29 cellular contexts compared by ENCODE assay signal in the genomic region with DNA sequence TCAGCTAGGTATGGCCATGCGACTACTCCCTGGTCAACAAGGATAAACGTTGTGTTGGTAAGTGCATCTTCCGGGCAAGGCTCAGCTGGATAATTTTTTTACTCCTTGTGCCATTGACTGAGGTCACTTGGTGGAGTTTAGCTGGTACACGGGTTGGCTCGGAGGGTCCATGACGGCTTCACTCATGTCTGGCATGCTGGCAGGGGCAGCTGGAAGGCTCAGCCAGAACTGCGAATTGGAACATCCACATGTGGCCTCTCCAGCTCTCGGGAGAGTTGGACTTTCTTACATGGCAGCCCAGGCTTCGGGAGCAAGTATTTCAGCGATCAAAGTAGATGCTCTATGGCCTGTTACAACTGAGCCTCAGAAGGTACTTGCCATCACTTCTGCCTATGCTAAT. TPM values are rescaled to one million over a fixed set of nuclear protein-coding genes. Genes with fewer than 3 reads are reported as not detected.
"Had no signal": no experiment of that assay in that cellular context is flagged by ENCODE, and none has a peak within 500 bp of the region (broad histone marks: within the 10 kb centered on the region; RNA-seq: fewer than 3 reads in every experiment).

No MANE protein-coding gene starts in this region.

- DNase-seq: cortex of kidney; effector memory CD8-positive, alpha-beta T cell; esophagus squamous epithelium; immature natural killer cell; kidney; left colon; left ventricle myocardium superior; mesenchymal stem cell; midbrain; naive thymus-derived CD4-positive, alpha-beta T cell; nephron progenitor cell; psoas muscle; retina; right lobe of liver; spleen; stimulated activated CD4-positive, alpha-beta T cell treated with anti-CD3 and anti-CD28 coated beads, Interleukin-15, amount 100 ng/mL, for 24 hours; stimulated activated CD4-positive, alpha-beta T cell treated with anti-CD3 and anti-CD28 coated beads, Interleukin-1b, Interleukin-23, amount 100 ng/mL, for 48 hours; stimulated activated CD4-positive, alpha-beta T cell treated with anti-CD3 and anti-CD28 coated beads, Interleukin-4, amount 100 ng/mL, for 24 hours; transverse colon had no signal

- ATAC-seq: effector memory CD8-positive, alpha-beta T cell; left colon; left ventricle myocardium superior; naive thymus-derived CD4-positive, alpha-beta T cell; right lobe of liver; stimulated activated memory B cell treated with anti-CD40 and anti-IgM and Interleukin-4, amounts not matched to agents 10 μg/mL and 1 μg/mL and 100 μg/mL, for 72 hours had no signal

- H3K4me1 ChIP-seq: psoas muscle had no signal

- H3K4me3 Mint-ChIP-seq: effector memory CD8-positive, alpha-beta T cell; immature natural killer cell; naive thymus-derived CD4-positive, alpha-beta T cell; nephron progenitor cell; stimulated activated memory B cell treated with anti-CD40 and anti-IgM and Interleukin-4, amounts not matched to agents 10 μg/mL and 1 μg/mL and 100 μg/mL, for 72 hours; stimulated activated naive CD8-positive, alpha-beta T cell treated with anti-CD3 and anti-CD28 coated beads, Interleukin-15, Interleukin-2, amounts not matched to agents 100 ng/mL and 50 ng/mL, for 24 hours had no signal

- H3K27ac Mint-ChIP-seq: effector memory CD8-positive, alpha-beta T cell; immature natural killer cell; nephron progenitor cell; stimulated activated memory B cell treated with anti-CD40 and anti-IgM and Interleukin-4, amounts not matched to agents 10 μg/mL and 1 μg/mL and 100 μg/mL, for 72 hours; stimulated activated naive CD8-positive, alpha-beta T cell treated with anti-CD3 and anti-CD28 coated beads, Interleukin-15, Interleukin-2, amounts not matched to agents 100 ng/mL and 50 ng/mL, for 24 hours had no signal

- H3K36me3 ChIP-seq: esophagus squamous epithelium, neutrophil, right lobe of liver, spleen, thoracic aorta, transverse colon had no signal

- H3K27me3 Mint-ChIP-seq: effector memory CD8-positive, alpha-beta T cell; stimulated activated naive CD8-positive, alpha-beta T cell treated with anti-CD3 and anti-CD28 coated beads, Interleukin-15, Interleukin-2, amounts not matched to agents 100 ng/mL and 50 ng/mL, for 24 hours had no signal

- H3K9me3 Mint-ChIP-seq: effector memory CD8-positive, alpha-beta T cell; immature natural killer cell; naive thymus-derived CD4-positive, alpha-beta T cell; nephron progenitor cell; stimulated activated memory B cell treated with anti-CD40 and anti-IgM and Interleukin-4, amounts not matched to agents 10 μg/mL and 1 μg/mL and 100 μg/mL, for 72 hours; stimulated activated naive CD8-positive, alpha-beta T cell treated with anti-CD3 and anti-CD28 coated beads, Interleukin-15, Interleukin-2, amounts not matched to agents 100 ng/mL and 50 ng/mL, for 24 hours had no signal

- H3K9me3 ChIP-seq: esophagus squamous epithelium, neutrophil, psoas muscle, right lobe of liver, spleen, thoracic aorta, transverse colon had no signal

- H3K27me3 ChIP-seq: esophagus squamous epithelium, right lobe of liver, transverse colon had no signal

- H3K4me3 ChIP-seq: esophagus squamous epithelium, lung, psoas muscle, right lobe of liver, spleen, thoracic aorta, transverse colon had no signal

- H3K27ac ChIP-seq: esophagus squamous epithelium, neutrophil, psoas muscle, right lobe of liver, spleen, thoracic aorta, transverse colon had no signal

- H3K36me3 Mint-ChIP-seq: immature natural killer cell; naive thymus-derived CD4-positive, alpha-beta T cell; stimulated activated memory B cell treated with anti-CD40 and anti-IgM and Interleukin-4, amounts not matched to agents 10 μg/mL and 1 μg/mL and 100 μg/mL, for 72 hours had no signal

- FAIRE-seq: kidney had no signal

RNA-seq across cellular contexts. Expression of a gene that starts 31.5 kb away (rescaled TPM):
- total RNA-seq: chondrocyte; epithelial cell of proximal tubule; esophagus squamous epithelium; kidney; left colon; left ventricle myocardium superior; lung; naive thymus-derived CD4-positive, alpha-beta T cell; osteoblast; psoas muscle; right lobe of liver; skeletal muscle tissue; spleen; thoracic aorta; transverse colon; ureter had no signal
- polyA plus RNA-seq: immature natural killer cell; lung; naive thymus-derived CD4-positive, alpha-beta T cell; psoas muscle; spleen had no signal
